21 cellular contexts compared by ENCODE assay signal in genomic region chr21:39602076-39602689, GRCh38. TPM values are rescaled to one million over a fixed set of nuclear protein-coding genes. Genes with fewer than 3 reads are reported as not detected.
A peak's percentile ranks its signal among the peaks of the same experiment; 100 is the strongest.
DNase-seq lines count a peak whose midpoint lies in the region; ATAC-seq and TF ChIP-seq lines count a peak whose summit lies in the region.
"Had no signal": no experiment of that assay in that cellular context is flagged by ENCODE, and none has a peak within 500 bp of the region (broad histone marks: within the 10 kb centered on the region; RNA-seq: fewer than 3 reads in every experiment).

No MANE protein-coding gene starts in this region.

- H3K79me2 ChIP-seq in MM.1S (ENCODE audit: low read length) = no peaks in the 10 kb centered on the region

- CTCF ChIA-PET in WTC11 (lab: Charles Lee) = interaction anchor here (1.0 to 1.6 kb wide), 4 partner anchors 9 to 572 kb away, joined by 4 to 5 read pairs (median 5); no protein-coding TSS in a partner anchor
- CTCF ChIA-PET in activated CD8-positive, alpha-beta T cell treated with anti-CD3 and anti-CD28 coated beads, Interleukin-2, amount 10 ng/mL, durations not matched to agents 7 days and 5 days (lab: Charles Lee) = no interaction called here

- no peaks in the 10 kb centered on the region for H3K9me3 ChIP-seq in MM.1S (replicated peaks; ENCODE audit: insufficient read depth, low read length)
- H3K9me3 ChIP-seq: MG63 had no signal

- no peak overlapping the region for H3K4me3 Mint-ChIP-seq in WTC11
- H3K4me3 Mint-ChIP-seq in stimulated activated effector memory CD8-positive, alpha-beta T cell treated with anti-CD3 and anti-CD28 coated beads, Interleukin-12 subunit alpha, Interleukin-12 subunit beta, amount 100 ng/mL, for 72 hours = no peak overlapping the region
- no peak overlapping the region for H3K4me3 Mint-ChIP-seq in activated CD8-positive, alpha-beta T cell treated with anti-CD3 and anti-CD28 coated beads, Interleukin-2, amount 10 ng/mL, durations not matched to agents 7 days and 5 days
- H3K4me3 Mint-ChIP-seq: CD4-positive, alpha-beta memory T cell had no signal

- peaks cover 27% of the 10 kb centered on the region for H3K36me3 Mint-ChIP-seq in WTC11
- H3K36me3 Mint-ChIP-seq in stimulated activated effector memory CD8-positive, alpha-beta T cell treated with anti-CD3 and anti-CD28 coated beads, Interleukin-12 subunit alpha, Interleukin-12 subunit beta, amount 100 ng/mL, for 72 hours = no peaks in the 10 kb centered on the region
- no peaks in the 10 kb centered on the region for H3K36me3 Mint-ChIP-seq in activated CD8-positive, alpha-beta T cell treated with anti-CD3 and anti-CD28 coated beads, Interleukin-2, amount 10 ng/mL, durations not matched to agents 7 days and 5 days (ENCODE audit: low read depth)
- H3K36me3 Mint-ChIP-seq: CD4-positive, alpha-beta memory T cell had no signal

- no peaks in the 10 kb centered on the region for H3K27me3 Mint-ChIP-seq in WTC11 (ENCODE audit: low read depth)
- peaks cover 4% of the 10 kb centered on the region for H3K27me3 Mint-ChIP-seq in activated CD8-positive, alpha-beta T cell treated with anti-CD3 and anti-CD28 coated beads, Interleukin-2, amount 10 ng/mL, durations not matched to agents 7 days and 5 days (ENCODE audit: low read depth)

- H3K4me2 ChIP-seq in MM.1S (ENCODE audit: low read depth, low read length) = no peak overlapping the region
- H3K4me2 ChIP-seq: PC-9 had no signal

- DNase-seq in MM.1S (no peak), WTC11 (ENCODE audit: low spot score) (no peak), left colon (no peak), cortex of kidney (lab: John Stamatoyannopoulos, UW) (no peak)
- DNase-seq in stimulated activated effector memory CD8-positive, alpha-beta T cell treated with anti-CD3 and anti-CD28 coated beads, Interleukin-12 subunit alpha, Interleukin-12 subunit beta, amount 100 ng/mL, for 72 hours (ENCODE audit: low spot score in 2 of 2) = no peak
- no peak for DNase-seq in activated CD8-positive, alpha-beta T cell treated with anti-CD3 and anti-CD28 coated beads, Interleukin-2, amount 10 ng/mL, durations not matched to agents 7 days and 5 days
- DNase-seq: C1 segment of cervical spinal cord; CD4-positive, alpha-beta memory T cell; COR-L47; DND-41; KG1; MG63; NCI-H1694; NCI-H2029 treated with DMSO at 0.1 percent for 48 hours; NCI-H446 treated with DMSO at 0.1 percent for 48 hours; NCI-H82; NK-92 treated with Interleukin-12 subunit alpha and Interleukin-12 subunit beta, amount 100 ng/mL, for 24 hours; PC-9; SHP77 had no signal

- no peaks in the 10 kb centered on the region for H3K27me3 ChIP-seq in MM.1S (replicated peaks; ENCODE audit: insufficient read depth, low read length)
- H3K27me3 ChIP-seq: MG63 had no signal

- no peak overlapping the region for H3K27ac ChIP-seq in MM.1S (ENCODE audit: low read length)
- H3K27ac ChIP-seq: PC-9 had no signal

- H3K4me3 ChIP-seq in MM.1S (ENCODE audit: low read length) = no peak overlapping the region
- H3K4me3 ChIP-seq: MG63, PC-9 had no signal

- ATAC-seq in WTC11 (no peak), left colon (peak; percentile 46), HG02938 (IDR thresholded peaks at IDR 0.05; ENCODE audit: unreplicated experiment) (no peak)
- peak; percentile 39 for ATAC-seq in stimulated activated effector memory CD8-positive, alpha-beta T cell treated with anti-CD3 and anti-CD28 coated beads, Interleukin-12 subunit alpha, Interleukin-12 subunit beta, amount 100 ng/mL, for 72 hours
- ATAC-seq in activated CD8-positive, alpha-beta T cell treated with anti-CD3 and anti-CD28 coated beads, Interleukin-2, amount 10 ng/mL, durations not matched to agents 7 days and 5 days = no peak

- no peaks in the 10 kb centered on the region for H3K9me2 ChIP-seq in MM.1S (replicated peaks; ENCODE audit: insufficient read depth, low read length)

- intact Hi-C loops in left colon (cut with DNase I, micrococcal nuclease) = no loop called here

- 0 out of 2 replicates have a peak overlapping the region, but pooled peaks have one; percentile 9 for H2AFZ ChIP-seq in MM.1S (ENCODE audit: low read length)
- H2AFZ ChIP-seq: PC-9 had no signal

- H4K20me1 ChIP-seq in MM.1S (ENCODE audit: insufficient read depth, low read length) = no peaks in the 10 kb centered on the region

- TF ChIP-seq CTCF in MM.1S (IDR thresholded peaks at IDR 0.05; ENCODE audit: low read length) = no peak
- TF ChIP-seq CTCF in WTC11 (IDR thresholded peaks at IDR 0.05) = no peak

- no peaks in the 10 kb centered on the region for H3K4me1 ChIP-seq in MM.1S (ENCODE audit: low read length)

- POLR2A ChIA-PET in WTC11 (lab: Charles Lee) = no interaction called here
- POLR2A ChIA-PET in activated CD8-positive, alpha-beta T cell treated with anti-CD3 and anti-CD28 coated beads, Interleukin-2, amount 10 ng/mL, durations not matched to agents 7 days and 5 days (lab: Charles Lee) = no interaction called here

- H3K9ac ChIP-seq in MM.1S (ENCODE audit: low read length) = no peak overlapping the region

- H3K36me3 ChIP-seq in MM.1S (replicated peaks; ENCODE audit: insufficient read depth, low read length) = no peaks in the 10 kb centered on the region
- H3K36me3 ChIP-seq: MG63 had no signal

- H3K4me1 Mint-ChIP-seq in WTC11 = peaks cover 32% of the 10 kb centered on the region
- no peaks in the 10 kb centered on the region for H3K4me1 Mint-ChIP-seq in stimulated activated effector memory CD8-positive, alpha-beta T cell treated with anti-CD3 and anti-CD28 coated beads, Interleukin-12 subunit alpha, Interleukin-12 subunit beta, amount 100 ng/mL, for 72 hours
- H3K4me1 Mint-ChIP-seq in activated CD8-positive, alpha-beta T cell treated with anti-CD3 and anti-CD28 coated beads, Interleukin-2, amount 10 ng/mL, durations not matched to agents 7 days and 5 days (ENCODE audit: low read depth) = no peaks in the 10 kb centered on the region
- H3K4me1 Mint-ChIP-seq: CD4-positive, alpha-beta memory T cell had no signal

- no peaks in the 10 kb centered on the region for H3K9me3 Mint-ChIP-seq in WTC11
- H3K9me3 Mint-ChIP-seq in stimulated activated effector memory CD8-positive, alpha-beta T cell treated with anti-CD3 and anti-CD28 coated beads, Interleukin-12 subunit alpha, Interleukin-12 subunit beta, amount 100 ng/mL, for 72 hours = no peaks in the 10 kb centered on the region
- H3K9me3 Mint-ChIP-seq in activated CD8-positive, alpha-beta T cell treated with anti-CD3 and anti-CD28 coated beads, Interleukin-2, amount 10 ng/mL, durations not matched to agents 7 days and 5 days (ENCODE audit: insufficient read depth) = no peaks in the 10 kb centered on the region

- peak overlapping the region; percentile 91 for H3K27ac Mint-ChIP-seq in WTC11
- H3K27ac Mint-ChIP-seq in stimulated activated effector memory CD8-positive, alpha-beta T cell treated with anti-CD3 and anti-CD28 coated beads, Interleukin-12 subunit alpha, Interleukin-12 subunit beta, amount 100 ng/mL, for 72 hours = no peak overlapping the region
- H3K27ac Mint-ChIP-seq in activated CD8-positive, alpha-beta T cell treated with anti-CD3 and anti-CD28 coated beads, Interleukin-2, amount 10 ng/mL, durations not matched to agents 7 days and 5 days = no peak overlapping the region

- no peaks in the 10 kb centered on the region for H3F3A ChIP-seq in MM.1S (ENCODE audit: insufficient read depth, low read length)

TF ChIP-seq in WTC11, 78 proteins besides CTCF, POLR2A, EP300 and RAD21 (continues in another document):
- no peak for TF ChIP-seq ZNF317 (CRISPR knock-in tag; IDR thresholded peaks at IDR 0.05; ENCODE audit: borderline replicate concordance, low read depth)
- 0 out of 2 replicates have a peak, but pooled peaks have one; percentile 23 for TF ChIP-seq MAX (CRISPR knock-in tag; IDR thresholded peaks at IDR 0.05)
- no peak for TF ChIP-seq JUN (CRISPR knock-in tag; IDR thresholded peaks at IDR 0.05)
- TF ChIP-seq KAT7 (CRISPR knock-in tag; IDR thresholded peaks at IDR 0.05; ENCODE audit: borderline replicate concordance) = no peak
- TF ChIP-seq E2F4 (CRISPR knock-in tag; IDR thresholded peaks at IDR 0.05; ENCODE audit: borderline replicate concordance, low read depth) = no peak

RNA-seq across cellular contexts. Expression of gene B3GALT5, which starts 10.6 kb away (rescaled TPM):
- total RNA-seq in WTC11 (2021) = 25.8 to 33.3 TPM (median 32.4 TPM) in 3 replicates
- 100 to 1,000 TPM in 1 of 2 donors, 10 to 100 TPM in 1; 95.6 to 115 TPM for total RNA-seq in left colon
- not detected for total RNA-seq in activated CD8-positive, alpha-beta T cell treated with anti-CD3 and anti-CD28 coated beads, Interleukin-2, amount 10 ng/mL, durations not matched to agents 7 days and 5 days
- total RNA-seq: CD4-positive, alpha-beta memory T cell; SK-MEL-5 had no signal

Comparison
In these comparisons a context has a peak if more than half of its experiments do, and no peak if none do; other contexts are left out.
1. ATAC-seq: peak in left colon (single experiment) and stimulated activated effector memory CD8-positive, alpha-beta T cell treated with anti-CD3 and anti-CD28 coated beads, Interleukin-12 subunit alpha, Interleukin-12 subunit beta, amount 100 ng/mL, for 72 hours (single experiment); none in WTC11 (single experiment), activated CD8-positive, alpha-beta T cell treated with anti-CD3 and anti-CD28 coated beads, Interleukin-2, amount 10 ng/mL, durations not matched to agents 7 days and 5 days (single experiment) and HG02938 (single experiment).
2. RNA of gene B3GALT5, which starts 10.6 kb away (total RNA-seq): 95.6 to 115 TPM in left colon and 25.8 to 33.3 TPM in WTC11; not detected in activated CD8-positive, alpha-beta T cell treated with anti-CD3 and anti-CD28 coated beads, Interleukin-2, amount 10 ng/mL, durations not matched to agents 7 days and 5 days; every median in the first group is over 10 times any median in the second.